In genomic region chr11:128298271-128298670, GRCh38 we compare ENCODE assay signal across 13 cellular contexts.
DNase-seq lines count a peak whose midpoint lies in the region; ATAC-seq and TF ChIP-seq lines count a peak whose summit lies in the region.
"Had no signal": no experiment of that assay in that cellular context is flagged by ENCODE, and none has a peak within 500 bp of the region (broad histone marks: within the 10 kb centered on the region; RNA-seq: fewer than 3 reads in every experiment).

No MANE protein-coding gene starts in this region.

- no peaks in the 10 kb centered on the region for H3K27me3 ChIP-seq in CD4-positive, CD25-positive, alpha-beta regulatory T cell (ENCODE audit: control insufficient read depth, insufficient read depth, low read length)
- H3K27me3 ChIP-seq: dorsolateral prefrontal cortex had no signal

- peaks cover 96% of the 10 kb centered on the region for H3K4me1 ChIP-seq in CD4-positive, CD25-positive, alpha-beta regulatory T cell (ENCODE audit: control insufficient read depth, insufficient read depth, low read length, poor library complexity, severe bottlenecking)

- no peaks in the 10 kb centered on the region for H3K36me3 Mint-ChIP-seq in CD4-positive, CD25-positive, alpha-beta regulatory T cell
- peaks cover 18 to 25% of the 10 kb centered on the region in 2 donors for H3K36me3 Mint-ChIP-seq in activated naive CD4-positive, alpha-beta T cell treated with anti-CD3 and anti-CD28 coated beads, Interleukin-2, amount 50 U/mL, for 72 hours
- no peaks in the 10 kb centered on the region for H3K36me3 Mint-ChIP-seq in osteocyte (ENCODE audit: unreplicated experiment)
- H3K36me3 Mint-ChIP-seq: CD14-positive monocyte had no signal

- no peak for TF ChIP-seq CTCF in osteocyte (IDR thresholded peaks at IDR 0.05)

- ATAC-seq in CD4-positive, CD25-positive, alpha-beta regulatory T cell (ENCODE audit: low read depth in 2 of 2): no peak
- ATAC-seq in activated naive CD4-positive, alpha-beta T cell treated with anti-CD3 and anti-CD28 coated beads, Interleukin-2, amount 50 U/mL, for 72 hours: no peak
- ATAC-seq in HG03135 (IDR thresholded peaks at IDR 0.05; ENCODE audit: unreplicated experiment): no peak
- ATAC-seq: activated CD4-positive, CD25-positive, alpha-beta regulatory T cell treated with anti-CD3 and anti-CD28 coated beads, Interleukin-2, amount 50 U/mL, for 24 hours; left lobe of liver had no signal

- no peak for TF ChIP-seq POLR2A in erythroblast (IDR thresholded peaks at IDR 0.05; ENCODE audit: low read length)

- H3K27ac ChIP-seq in CD4-positive, CD25-positive, alpha-beta regulatory T cell (ENCODE audit: insufficient read depth, low read length, poor library complexity, severe bottlenecking): peak overlapping the region; percentile 98
- H3K27ac ChIP-seq: dorsolateral prefrontal cortex had no signal

- H3K27me3 Mint-ChIP-seq in CD4-positive, CD25-positive, alpha-beta regulatory T cell: peaks cover 5% of the 10 kb centered on the region
- no peaks in the 10 kb centered on the region for H3K27me3 Mint-ChIP-seq in osteocyte (ENCODE audit: unreplicated experiment)

- H3K9me3 ChIP-seq in CD4-positive, CD25-positive, alpha-beta regulatory T cell (ENCODE audit: control insufficient read depth in 2 of 2, low read length in 2 of 2): no peaks in the 10 kb centered on the region

- no peaks in the 10 kb centered on the region for H3K9me3 Mint-ChIP-seq in CD4-positive, CD25-positive, alpha-beta regulatory T cell
- H3K9me3 Mint-ChIP-seq in activated naive CD4-positive, alpha-beta T cell treated with anti-CD3 and anti-CD28 coated beads, Interleukin-2, amount 50 U/mL, for 72 hours: peaks cover 5 to 11% of the 10 kb centered on the region in 2 donors
- no peaks in the 10 kb centered on the region for H3K9me3 Mint-ChIP-seq in osteocyte (ENCODE audit: unreplicated experiment)
- H3K9me3 Mint-ChIP-seq: CD14-positive monocyte had no signal

- H3K4me1 Mint-ChIP-seq in CD4-positive, CD25-positive, alpha-beta regulatory T cell: peaks cover 40 to 96% (median 75%) of the 10 kb centered on the region in 4 donors
- peaks cover 55% of the 10 kb centered on the region for H3K4me1 Mint-ChIP-seq in osteocyte (ENCODE audit: unreplicated experiment)
- H3K4me1 Mint-ChIP-seq: CD14-positive monocyte had no signal

- H3K4me3 Mint-ChIP-seq in CD4-positive, CD25-positive, alpha-beta regulatory T cell: peak overlapping the region; percentile 75 to 92 (median 84)
- no peak overlapping the region for H3K4me3 Mint-ChIP-seq in osteocyte (ENCODE audit: unreplicated experiment)
- H3K4me3 Mint-ChIP-seq: CD14-positive monocyte had no signal

- DNase-seq in CD4-positive, CD25-positive, alpha-beta regulatory T cell: no peak
- no peak for DNase-seq in activated naive CD4-positive, alpha-beta T cell treated with anti-CD3 and anti-CD28 coated beads, Interleukin-2, amount 50 U/mL, for 72 hours (ENCODE audit: low spot score in 2 of 2)
- DNase-seq in osteocyte (ENCODE audit: extremely low spot score, unreplicated experiment) (no peak), erythroblast (lab: John Stamatoyannopoulos, UW) (no peak), NOMO-1 (lab: John Stamatoyannopoulos, UW; ENCODE audit: unreplicated experiment in 2 of 2) (no peak)
- DNase-seq: dorsolateral prefrontal cortex, MV-4-11, occipital lobe had no signal

- peak overlapping the region; percentile 91 for H3K4me3 ChIP-seq in CD4-positive, CD25-positive, alpha-beta regulatory T cell (ENCODE audit: low read depth, low read length)
- H3K4me3 ChIP-seq in GM08714 (ENCODE audit: low read length): peak overlapping the region; percentile 24; the same call in 1 of the 2 replicates
- H3K4me3 ChIP-seq: dorsolateral prefrontal cortex had no signal

- peak overlapping the region; percentile 96 to 100 (median 100) for H3K27ac Mint-ChIP-seq in CD4-positive, CD25-positive, alpha-beta regulatory T cell
- peak overlapping the region; percentile 92 for H3K27ac Mint-ChIP-seq in activated naive CD4-positive, alpha-beta T cell treated with anti-CD3 and anti-CD28 coated beads, Interleukin-2, amount 50 U/mL, for 72 hours
- peak overlapping the region; percentile 98 for H3K27ac Mint-ChIP-seq in osteocyte (ENCODE audit: unreplicated experiment)
- H3K27ac Mint-ChIP-seq: CD14-positive monocyte had no signal

- H3K36me3 ChIP-seq in CD4-positive, CD25-positive, alpha-beta regulatory T cell (ENCODE audit: control insufficient read depth, insufficient read depth, low read length): no peaks in the 10 kb centered on the region
